ENCODE assay signal across 24 cellular contexts in the genomic region with DNA sequence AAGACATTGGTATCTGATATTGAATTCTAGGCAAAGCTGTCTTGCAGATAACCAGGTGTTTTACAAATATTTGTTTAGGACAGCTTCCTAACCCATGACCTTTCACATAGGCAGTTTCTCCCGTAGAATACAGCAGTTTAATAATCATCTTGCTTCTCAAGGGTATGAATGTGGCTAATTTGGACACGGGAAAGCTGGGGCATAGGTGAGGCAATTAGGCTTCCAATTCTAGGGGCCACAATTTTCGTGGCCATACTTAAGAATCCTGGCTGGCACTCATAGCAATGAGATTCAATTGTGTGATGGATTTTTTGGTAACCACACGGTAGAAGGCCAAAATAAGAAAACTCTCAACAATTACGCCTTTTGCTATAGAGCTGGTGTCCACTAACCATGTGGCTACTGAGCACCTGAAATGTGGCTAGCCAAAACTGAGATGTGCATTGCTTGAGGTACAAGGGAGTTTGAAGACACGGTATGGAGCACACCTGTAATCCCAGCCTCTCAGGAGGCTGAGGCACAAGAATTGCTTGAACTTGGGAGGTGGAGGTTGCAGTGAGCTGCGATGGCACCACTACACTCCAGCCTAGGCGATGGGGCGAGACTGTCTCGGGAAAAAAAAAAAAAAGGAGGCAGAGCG. TPM values are rescaled to one million over a fixed set of nuclear protein-coding genes. Genes with fewer than 3 reads are reported as not detected.
DNase-seq lines count a peak whose midpoint lies in the region; ATAC-seq, FAIRE-seq and TF ChIP-seq lines count a peak whose summit lies in the region.
"Had no signal": no experiment of that assay in that cellular context is flagged by ENCODE, and none has a peak within 500 bp of the region (broad histone marks: within the 10 kb centered on the region; RNA-seq: fewer than 3 reads in every experiment).

No MANE protein-coding gene starts in this region.

- POLR2A ChIA-PET in HepG2 (lab: Yijun Ruan, JAX): no interaction called here

- H3K36me3 ChIP-seq in cardiac muscle cell (peaks cover 34% of the 10 kb centered on the region), left ventricle myocardium inferior (peaks cover 45% of the 10 kb centered on the region), HepG2 (replicated peaks in 1 of 2; ENCODE audit: control insufficient read depth in 1 of 2, insufficient read depth in 2 of 2, low read length in 2 of 2) (peaks cover 10 to 31% of the 10 kb centered on the region in 2 experiments), Karpas-422 (ENCODE audit: insufficient read depth, low read length) (peaks cover 41% of the 10 kb centered on the region)

- DNase-seq in cardiac muscle cell (ENCODE audit: low read depth in 1 of 2, low spot score in 1 of 2) (no peak), left ventricle myocardium inferior (no peak), OCI-M1 (lab: John Stamatoyannopoulos, UW) (peak; percentile 38), HepG2 (ENCODE audit: low spot score) (no peak), Karpas-422 (no peak)
- DNase-seq: ACHN; activated CD4-positive, CD25-positive, alpha-beta regulatory T cell treated with anti-CD3 and anti-CD28 coated beads, Interleukin-2, amount 50 U/mL, for 72 hours; activated CD8-positive, alpha-beta T cell treated with anti-CD3 and anti-CD28 coated beads, Interleukin-2, amount 10 ng/mL, durations not matched to agents 7 days and 5 days; aorta; CD8-positive, alpha-beta T cell; hypothalamus; NCI-H1048; NCI-H1694; NCI-H446; NCI-H774 had no signal

- H3K9me3 ChIP-seq in cardiac muscle cell (ENCODE audit: low read depth): no peaks in the 10 kb centered on the region
- H3K9me3 ChIP-seq in left ventricle myocardium inferior (replicated peaks): no peaks in the 10 kb centered on the region
- H3K9me3 ChIP-seq in HepG2 (ENCODE audit: low read length): no peaks in the 10 kb centered on the region
- no peaks in the 10 kb centered on the region for H3K9me3 ChIP-seq in Karpas-422 (ENCODE audit: low read length)
- H3K9me3 ChIP-seq: HAP-1 had no signal

- no peaks in the 10 kb centered on the region for H3K9me2 ChIP-seq in Karpas-422 (replicated peaks; ENCODE audit: insufficient read depth, low read length)

- H2AFZ ChIP-seq in HepG2 (ENCODE audit: low read length): no peak overlapping the region
- H2AFZ ChIP-seq in Karpas-422 (ENCODE audit: low read length): no peak overlapping the region

- intact Hi-C loops in left ventricle myocardium inferior (cut with micrococcal nuclease): no loop called here
- intact Hi-C loops in HepG2 (cut with micrococcal nuclease; ENCODE audit: unreplicated experiment): no loop called here

- H3K9ac ChIP-seq in HepG2 (ENCODE audit: insufficient read depth, low read depth, low read length): no peak overlapping the region
- no peak overlapping the region for H3K9ac ChIP-seq in Karpas-422 (ENCODE audit: low read length)

- H3K27me3 ChIP-seq in cardiac muscle cell: no peaks in the 10 kb centered on the region
- H3K27me3 ChIP-seq in left ventricle myocardium inferior (ENCODE audit: low read depth): no peaks in the 10 kb centered on the region
- H3K27me3 ChIP-seq in HepG2 (ENCODE audit: control insufficient read depth in 1 of 2, insufficient read depth in 2 of 2, low read length in 2 of 2): no peaks in the 10 kb centered on the region
- H3K27me3 ChIP-seq in Karpas-422 (ENCODE audit: low read length): no peaks in the 10 kb centered on the region

- TF ChIP-seq EP300 in HepG2 (IDR thresholded peaks at IDR 0.05; ENCODE audit: low read depth in 2 of 2, low read length in 2 of 2): no peak
- TF ChIP-seq EP300 in HepG2 (CRISPR knock-in tag; IDR thresholded peaks at IDR 0.05; ENCODE audit: borderline replicate concordance): no peak

- in situ Hi-C loops in HepG2 (cut with HindIII; ENCODE audit: extremely low pct_ligation_motif_present, low pct_unique_long_range_greater_than_20kb): no loop called here

- CTCF ChIA-PET in HepG2 (lab: Yijun Ruan, JAX; ENCODE audit: low intra/inter-chr PET ratio, low total read pairs): no interaction called here

- no peak overlapping the region for H3K4me3 ChIP-seq in cardiac muscle cell
- no peak overlapping the region for H3K4me3 ChIP-seq in left ventricle myocardium inferior
- no peak overlapping the region for H3K4me3 ChIP-seq in HepG2 (replicated peaks in 1 of 3; ENCODE audit: insufficient read depth in 1 of 3, low read depth in 2 of 3, low read length in 3 of 3)
- H3K4me3 ChIP-seq in Karpas-422 (ENCODE audit: low read length): no peak overlapping the region
- H3K4me3 ChIP-seq: HAP-1, SK-N-MC had no signal

- peak overlapping the region; percentile 34 for H3K27ac ChIP-seq in cardiac muscle cell
- H3K27ac ChIP-seq in left ventricle myocardium inferior (replicated peaks): no peak overlapping the region
- no peak overlapping the region for H3K27ac ChIP-seq in HepG2 (ENCODE audit: extremely low read length, insufficient read depth, low read length)
- no peak overlapping the region for H3K27ac ChIP-seq in Karpas-422 (ENCODE audit: low read length)
- H3K27ac ChIP-seq: RWPE1, SK-N-MC had no signal

- WGBS in HepG2 (ENCODE audit: low lambda C conversion rate): 82% methylated on average over 11 of the region's 11 CpGs

- peak; percentile 24; the same call in 2 of the 3 replicates for ATAC-seq in HepG2
- no peak for ATAC-seq in GM18517 (IDR thresholded peaks at IDR 0.05; ENCODE audit: unreplicated experiment)
- no peak for ATAC-seq in GM18861 (IDR thresholded peaks at IDR 0.05; ENCODE audit: unreplicated experiment)
- ATAC-seq: activated CD8-positive, alpha-beta T cell treated with anti-CD3 and anti-CD28 coated beads, Interleukin-2, amount 10 ng/mL, durations not matched to agents 7 days and 5 days; activated T-helper 17 cell treated with anti-CD3 and anti-CD28 coated beads, Interleukin-2, amount 50 U/mL, for 72 hours; CD8-positive, alpha-beta T cell; stimulated activated memory B cell treated with anti-CD40 and anti-IgM and Interleukin-4, amounts not matched to agents 10 μg/mL and 1 μg/mL and 100 μg/mL, for 72 hours had no signal

- H3K4me2 ChIP-seq in HepG2 (ENCODE audit: low read depth, low read length) (no peak overlapping the region), Karpas-422 (ENCODE audit: low read depth, low read length, poor library complexity, severe bottlenecking) (no peak overlapping the region)

- TF ChIP-seq RAD21 in HepG2 (CRISPR knock-in tag; IDR thresholded peaks at IDR 0.05): no peak

- no TSS peak for BruUV-seq in HepG2 (replicated peaks; lab: Mats Ljungman, UMichigan)

- TF ChIP-seq CTCF in cardiac muscle cell (IDR thresholded peaks at IDR 0.05; ENCODE audit: low read depth, low read length) (no peak), left ventricle myocardium inferior (IDR thresholded peaks at IDR 0.05; ENCODE audit: borderline replicate concordance) (no peak), HepG2 (CRISPR knock-in tag; IDR thresholded peaks at IDR 0.05) (no peak)

- H4K20me1 ChIP-seq in HepG2 (ENCODE audit: insufficient read depth, low read length) (peaks cover 11% of the 10 kb centered on the region), Karpas-422 (ENCODE audit: insufficient read depth, low read depth, low read length) (0 out of 2 replicates have a peak, but pooled peaks cover 10% of the 10 kb centered on the region)

- H3K4me1 ChIP-seq in cardiac muscle cell (ENCODE audit: low read depth) (no peaks in the 10 kb centered on the region), left ventricle myocardium inferior (no peaks in the 10 kb centered on the region), HepG2 (ENCODE audit: insufficient read depth, low read length) (peaks cover 11% of the 10 kb centered on the region), Karpas-422 (ENCODE audit: low read length) (no peaks in the 10 kb centered on the region)
- H3K4me1 ChIP-seq: HAP-1 had no signal

- no peak for TF ChIP-seq POLR2A in HepG2 (IDR thresholded peaks at IDR 0.05; ENCODE audit: insufficient read depth in 1 of 2, low read depth in 2 of 2, low read length in 2 of 2)

- peak; percentile 18 for FAIRE-seq in HepG2 (lab: Jason Lieb, UNC)
- FAIRE-seq: bronchial epithelial cell, urothelium cell line had no signal

- no peaks in the 10 kb centered on the region for H3K79me2 ChIP-seq in HepG2 (ENCODE audit: insufficient read depth, low read length)
- H3K79me2 ChIP-seq in Karpas-422 (ENCODE audit: low read length): no peaks in the 10 kb centered on the region

TF ChIP-seq in HepG2, 621 proteins besides CTCF, POLR2A, EP300 and RAD21 (continues in another document):
- TF ChIP-seq NR2F6 (IDR thresholded peaks at IDR 0.05) (peak; percentile 32; the same call in 1 of the 2 replicates), NR2F6 (CRISPR knock-in tag; IDR thresholded peaks at IDR 0.05) (no peak), EZH2 (conservative IDR thresholded peaks at IDR 0.05; ENCODE audit: low read depth, low read length) (no peak)

RNA-seq across cellular contexts. Expression of a gene that starts 34.4 kb away (rescaled TPM):
- total RNA-seq in cardiac muscle cell (19.6 and 76.1 TPM in 2 replicates), left ventricle myocardium inferior (76.4 TPM), HepG2 (2016; rRNA removed; fragmentation: Illumina TruSeq; extraction: Trizol) (176 and 274 TPM in 2 replicates)
- polyA plus RNA-seq in cardiac muscle cell (19.7 and 81.1 TPM in 2 replicates), HepG2 (2011; rRNA removed) (171 and 188 TPM in 2 replicates)
- 15.6 and 21.1 TPM in 2 replicates for total RNA-seq in HepG2 (2016; cell fraction: cytosol; rRNA removed; fragmentation: Illumina TruSeq; extraction: Trizol; ENCODE audit: low read depth)
- total RNA-seq in HepG2 (2016; cell fraction: insoluble cytoplasmic fraction; rRNA removed; fragmentation: Illumina TruSeq; extraction: Trizol): 166 and 276 TPM in 2 replicates
- total RNA-seq in HepG2 (2016; cell fraction: membrane; rRNA removed; fragmentation: Illumina TruSeq; extraction: Trizol): 53.1 and 67.0 TPM in 2 replicates
- total RNA-seq in HepG2 (2016; cell fraction: nucleus; rRNA removed; fragmentation: Illumina TruSeq; extraction: Trizol): 271 and 302 TPM in 2 replicates
- polyA plus RNA-seq in HepG2 (2011; cell fraction: cytosol; rRNA removed): 78.0 and 140 TPM in 2 replicates
- 74.7 and 92.6 TPM in 2 replicates for polyA plus RNA-seq in HepG2 (2011; cell fraction: nucleus; rRNA removed)
- polyA plus RNA-seq in HepG2 (2012): 211 and 370 TPM in 2 replicates
- polyA plus RNA-seq in HepG2 (2016; cell fraction: cytosol; fragmentation: Illumina TruSeq; extraction: Trizol; ENCODE audit: low read depth): 6.8 and 7.7 TPM in 2 replicates
- polyA plus RNA-seq in HepG2 (2016; cell fraction: insoluble cytoplasmic fraction; fragmentation: Illumina TruSeq; extraction: Trizol; ENCODE audit: low read depth): 89.1 and 93.4 TPM in 2 replicates
- polyA plus RNA-seq in HepG2 (2016; cell fraction: membrane; fragmentation: Illumina TruSeq; extraction: Trizol; ENCODE audit: low read depth): 20.8 and 24.6 TPM in 2 replicates
- polyA plus RNA-seq in HepG2 (2016; cell fraction: nucleus; fragmentation: Illumina TruSeq; extraction: Trizol; ENCODE audit: insufficient read depth, low read depth): 204 and 208 TPM in 2 replicates
- polyA minus RNA-seq in HepG2 (2011; rRNA and poly(A)+ RNA removed; ENCODE audit: low replicate concordance): 316 and 962 TPM in 2 replicates
- 283 and 359 TPM in 2 replicates for polyA minus RNA-seq in HepG2 (2011; cell fraction: cytosol; rRNA and poly(A)+ RNA removed)
- polyA minus RNA-seq in HepG2 (2011; cell fraction: nucleus; rRNA and poly(A)+ RNA removed): 377 and 388 TPM in 2 replicates
- 105 and 111 TPM in 2 replicates for total RNA-seq in Karpas-422 (2014; rRNA removed; shearing (Covaris generic); ENCODE audit: low replicate concordance)
